1 cellular context compared by ENCODE assay signal in the genomic region with DNA sequence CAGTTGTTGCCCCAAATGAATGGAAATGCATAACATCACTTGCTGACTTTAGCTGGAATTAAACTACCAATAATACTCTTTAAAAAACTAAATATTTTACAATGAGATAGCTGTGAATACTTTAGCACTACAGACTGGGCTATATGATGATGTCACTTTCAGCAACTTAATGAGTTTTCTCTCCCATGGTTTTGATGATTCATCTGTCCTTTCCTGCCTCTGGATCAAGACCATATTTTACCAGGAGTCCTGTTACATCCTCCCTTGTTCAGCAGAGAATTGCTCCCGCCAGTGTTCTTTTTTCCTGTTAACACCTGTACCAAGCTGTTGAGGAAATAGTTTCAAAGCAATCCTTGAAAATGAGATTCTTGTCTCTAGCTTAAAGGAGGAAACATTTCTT.
TF ChIP-seq lines count a peak whose summit lies in the region.

No MANE protein-coding gene starts in this region.

TF ChIP-seq in endothelial cell of umbilical vein, 7 proteins besides CTCF, POLR2A, EP300 and RAD21 (continued from another document):
- TF ChIP-seq, protein P1, sequence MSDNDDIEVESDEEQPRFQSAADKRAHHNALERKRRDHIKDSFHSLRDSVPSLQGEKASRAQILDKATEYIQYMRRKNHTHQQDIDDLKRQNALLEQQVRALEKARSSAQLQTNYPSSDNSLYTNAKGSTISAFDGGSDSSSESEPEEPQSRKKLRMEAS (IDR thresholded peaks at IDR 0.05; ENCODE audit: insufficient read depth, insufficient read length): no peak
- TF ChIP-seq FOS (IDR thresholded peaks at IDR 0.05; ENCODE audit: borderline replicate concordance, insufficient read depth, low read length) (peak; percentile 84), EZH2 (IDR thresholded peaks at IDR 0.05; ENCODE audit: borderline replicate concordance, low read depth, low read length, severe bottlenecking) (no peak)
